In the genomic region with DNA sequence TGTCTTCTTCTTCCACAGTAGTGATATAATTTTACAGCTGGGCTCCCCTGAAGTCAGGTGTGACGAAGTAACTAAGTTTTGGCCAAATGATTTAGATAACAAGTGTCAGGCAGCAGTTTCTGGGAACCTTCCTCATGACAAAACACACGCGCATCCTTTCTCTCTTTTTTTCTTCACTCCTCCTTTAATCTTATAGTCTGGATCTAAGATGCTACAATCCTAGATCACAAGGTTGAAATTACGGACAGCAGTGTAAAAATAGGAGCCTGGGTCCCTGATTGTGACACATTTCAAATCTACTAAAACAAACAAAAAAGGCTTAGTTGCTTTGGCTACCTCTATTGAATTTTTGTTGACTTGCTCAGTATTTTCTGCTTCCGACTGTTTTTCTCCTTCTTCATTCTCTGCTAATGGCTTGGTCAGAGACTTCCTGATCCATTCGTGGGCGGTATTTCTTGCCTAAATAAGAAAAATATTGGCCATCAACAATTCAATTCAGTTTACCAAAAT, we compare ENCODE assay signal across 27 cellular contexts. TPM values are rescaled to one million over a fixed set of nuclear protein-coding genes. Genes with fewer than 3 reads are reported as not detected.
DNase-seq lines count a peak whose midpoint lies in the region; ATAC-seq and TF ChIP-seq lines count a peak whose summit lies in the region.
"Had no signal": no experiment of that assay in that cellular context is flagged by ENCODE, and none has a peak within 500 bp of the region (broad histone marks: within the 10 kb centered on the region; RNA-seq: fewer than 3 reads in every experiment).

No MANE protein-coding gene starts in this region.

- BruUV-seq in Caco-2 (replicated peaks; lab: Mats Ljungman, UMichigan), result no TSS peak

- ATAC-seq in gastroesophageal sphincter (peak; percentile 37), GM19324 (IDR thresholded peaks at IDR 0.05; ENCODE audit: low FRiP score, unreplicated experiment) (no peak)
- ATAC-seq: activated CD4-positive, alpha-beta T cell treated with anti-CD3 and anti-CD28 coated beads for 36 hours; activated T-cell treated with anti-CD3 and anti-CD28 coated beads, Interleukin-2, amount 50 U/mL, for 4 hours; K562 had no signal

- intact Hi-C loops in stomach (cut with DNase I; ENCODE audit: low total_unique reads) (no loop called here), prostate gland (cut with DNase I) (no loop called here), Caco-2 (cut with micrococcal nuclease; ENCODE audit: unreplicated experiment) (no loop called here)

- TF ChIP-seq CTCF in cardiac fibroblast (IDR thresholded peaks at IDR 0.05; ENCODE audit: low read depth, low read length) (no peak), gastroesophageal sphincter (IDR thresholded peaks at IDR 0.05) (no peak), mesothelial cell of epicardium (IDR thresholded peaks at IDR 0.05; ENCODE audit: unreplicated experiment) (no peak), stomach (IDR thresholded peaks at IDR 0.05) (no peak), prostate gland (IDR thresholded peaks at IDR 0.05) (no peak), Caco-2 (IDR thresholded peaks at IDR 0.05; ENCODE audit: insufficient read depth in 1 of 2, low read depth in 1 of 2, low read length in 1 of 2, severe bottlenecking in 1 of 2, unreplicated experiment in 1 of 2) (no peak)

- no peaks in the 10 kb centered on the region for H3K4me1 Mint-ChIP-seq in mesothelial cell of epicardium
- H3K4me1 Mint-ChIP-seq in Caco-2 (ENCODE audit: low read depth, unreplicated experiment), result peaks cover under 1% of the 10 kb centered on the region
- H3K4me1 Mint-ChIP-seq: activated CD4-positive, alpha-beta T cell treated with anti-CD3 and anti-CD28 coated beads for 36 hours; H9; neural crest cell had no signal

- 51 to 52% methylated on average over 4 to 7 of the region's 7 CpGs for WGBS in gastroesophageal sphincter (ENCODE audit: low coverage in 1 of 2), 2 donors
- WGBS in stomach, 5 donors, result 71 to 78% (median 77%) methylated on average over 7 of the region's 7 CpGs
- 79% methylated on average over 7 of the region's 7 CpGs for WGBS in prostate gland

- H3K36me3 ChIP-seq in gastroesophageal sphincter (peaks cover 0 to 48% of the 10 kb centered on the region in 2 donors), stomach (peaks cover 5 to 53% (median 45%) of the 10 kb centered on the region in 4 donors), prostate gland (no peaks in the 10 kb centered on the region), Caco-2 (ENCODE audit: control insufficient read depth, insufficient read depth, low read length) (no peaks in the 10 kb centered on the region)

- H3K9me3 Mint-ChIP-seq in mesothelial cell of epicardium, result peaks cover 9% of the 10 kb centered on the region
- no peaks in the 10 kb centered on the region for H3K9me3 Mint-ChIP-seq in Caco-2 (ENCODE audit: unreplicated experiment)
- H3K9me3 Mint-ChIP-seq: H9; stimulated activated naive CD8-positive, alpha-beta T cell treated with anti-CD3 and anti-CD28 coated beads, Interleukin-15, Interleukin-2, amounts not matched to agents 100 ng/mL and 50 ng/mL, for 24 hours; T-helper 1 cell treated with Interleukin-12 subunit alpha and Interleukin-12 subunit beta and Interleukin-4 antibody, amounts not matched to agents 30 μg/mL and 1 μg/mL, for 36 hours had no signal

- no peak for TF ChIP-seq POLR2A in gastroesophageal sphincter (IDR thresholded peaks at IDR 0.05)
- TF ChIP-seq POLR2A in stomach (IDR thresholded peaks at IDR 0.05), result no peak
- TF ChIP-seq POLR2A in prostate gland (IDR thresholded peaks at IDR 0.05), result no peak

- DNase-seq in cardiac fibroblast (ENCODE audit: low read depth in 2 of 2), result peak; percentile 55 to 76
- no peak for DNase-seq in mesothelial cell of epicardium (ENCODE audit: low spot score in 2 of 2, unreplicated experiment in 2 of 2)
- DNase-seq in stomach, result no peak
- no peak for DNase-seq in prostate gland (ENCODE audit: low spot score)
- DNase-seq in NOMO-1 treated with DMSO at 0.1 percent for 48 hours (lab: John Stamatoyannopoulos, UW; ENCODE audit: unreplicated experiment), result no peak
- no peak for DNase-seq in Caco-2
- DNase-seq: activated CD4-positive, alpha-beta T cell treated with anti-CD3 and anti-CD28 coated beads for 36 hours; activated CD8-positive, alpha-beta memory T cell treated with anti-CD3 and anti-CD28 coated beads for 24 hours; activated naive CD4-positive, alpha-beta T cell treated with Interleukin-2 at 50 U/mL for 16 hours; activated T-cell treated with anti-CD3 and anti-CD28 coated beads, Interleukin-2, amount 50 U/mL, for 4 hours; Calu3; cerebellar nuclear complex; effector CD4-positive, alpha-beta T cell; H9; left colon; MG63; NCI-H1417 treated with DMSO at 0.1 percent for 48 hours; NCI-H510A treated with DMSO at 0.1 percent for 48 hours; stimulated activated CD4-positive, alpha-beta T cell treated with anti-CD3 and anti-CD28 coated beads, Interleukin-12 subunit alpha, Interleukin-12 subunit beta, amount 100 ng/mL, for 4 hours had no signal

- POLR2A ChIA-PET in Caco-2 (lab: Charles Lee), result no interaction called here

- H3K4me1 ChIP-seq in gastroesophageal sphincter (no peaks in the 10 kb centered on the region), stomach (no peaks in the 10 kb centered on the region), prostate gland (replicated peaks) (no peaks in the 10 kb centered on the region), Caco-2 (peaks cover 2% of the 10 kb centered on the region)
- H3K4me1 ChIP-seq: BLaER1 treated with 17β-estradiol and CSF1 and Interleukin-3, amounts not matched to agents 10 nM and 100 nM had no signal

- no peak overlapping the region for H3K4me3 Mint-ChIP-seq in mesothelial cell of epicardium
- no peak overlapping the region for H3K4me3 Mint-ChIP-seq in Caco-2 (ENCODE audit: unreplicated experiment)
- H3K4me3 Mint-ChIP-seq: activated CD4-positive, alpha-beta T cell treated with anti-CD3 and anti-CD28 coated beads for 36 hours; activated T-cell treated with anti-CD3 and anti-CD28 coated beads, Interleukin-2, amount 50 U/mL, for 4 hours; H9; neural crest cell; stimulated activated naive CD8-positive, alpha-beta T cell treated with anti-CD3 and anti-CD28 coated beads, Interleukin-15, Interleukin-2, amounts not matched to agents 100 ng/mL and 50 ng/mL, for 24 hours; T-helper 1 cell treated with Interleukin-12 subunit alpha and Interleukin-12 subunit beta and Interleukin-4 antibody, amounts not matched to agents 30 μg/mL and 1 μg/mL, for 36 hours had no signal

- H3K27ac ChIP-seq in gastroesophageal sphincter, result peak overlapping the region in 3 of 4 donors; percentile 64 to 73 (median 64)
- H3K27ac ChIP-seq in stomach, result peak overlapping the region in 4 of 5 donors; percentile 35 to 71 (median 60)
- H3K27ac ChIP-seq in prostate gland, result peak overlapping the region in 1 of 2 donors; percentile 5
- H3K27ac ChIP-seq: BLaER1 treated with 17β-estradiol and CSF1 and Interleukin-3, amounts not matched to agents 10 nM and 100 nM; SJCRH30 had no signal

- H3K4me3 ChIP-seq in cardiac fibroblast (replicated peaks in 1 of 2; ENCODE audit: low read depth in 2 of 2, low read length in 2 of 2) (no peak overlapping the region), gastroesophageal sphincter (no peak overlapping the region), stomach (no peak overlapping the region), prostate gland (no peak overlapping the region), Caco-2 (ENCODE audit: low read depth, low read length) (no peak overlapping the region)
- H3K4me3 ChIP-seq: BLaER1 treated with 17β-estradiol and CSF1 and Interleukin-3, amounts not matched to agents 10 nM and 100 nM; K562; MG63; SJCRH30 had no signal

- H3K9me3 ChIP-seq in gastroesophageal sphincter (no peaks in the 10 kb centered on the region), stomach (no peaks in the 10 kb centered on the region), prostate gland (no peaks in the 10 kb centered on the region), Caco-2 (no peaks in the 10 kb centered on the region)
- H3K9me3 ChIP-seq: MG63, SJCRH30 had no signal

- H3K27me3 ChIP-seq in gastroesophageal sphincter (no peaks in the 10 kb centered on the region), stomach (no peaks in the 10 kb centered on the region), prostate gland (replicated peaks; ENCODE audit: insufficient read depth) (no peaks in the 10 kb centered on the region), Caco-2 (replicated peaks; ENCODE audit: control insufficient read depth, insufficient read depth, low read length) (no peaks in the 10 kb centered on the region)
- H3K27me3 ChIP-seq: BLaER1 treated with 17β-estradiol and CSF1 and Interleukin-3, amounts not matched to agents 10 nM and 100 nM; MG63; SJCRH30 had no signal

- CTCF ChIA-PET in Caco-2 (lab: Charles Lee), result no interaction called here

- H3K27ac Mint-ChIP-seq in mesothelial cell of epicardium, result peak overlapping the region; percentile 18
- no peak overlapping the region for H3K27ac Mint-ChIP-seq in Caco-2 (ENCODE audit: unreplicated experiment)
- H3K27ac Mint-ChIP-seq: activated CD4-positive, alpha-beta T cell treated with anti-CD3 and anti-CD28 coated beads for 36 hours; H9; stimulated activated naive CD8-positive, alpha-beta T cell treated with anti-CD3 and anti-CD28 coated beads, Interleukin-15, Interleukin-2, amounts not matched to agents 100 ng/mL and 50 ng/mL, for 24 hours; T-helper 1 cell treated with Interleukin-12 subunit alpha and Interleukin-12 subunit beta and Interleukin-4 antibody, amounts not matched to agents 30 μg/mL and 1 μg/mL, for 36 hours had no signal

- H3K27me3 Mint-ChIP-seq in mesothelial cell of epicardium (ENCODE audit: low read depth) (no peaks in the 10 kb centered on the region), Caco-2 (ENCODE audit: insufficient read depth, unreplicated experiment) (no peaks in the 10 kb centered on the region)
- H3K27me3 Mint-ChIP-seq: activated CD4-positive, alpha-beta T cell treated with anti-CD3 and anti-CD28 coated beads for 36 hours; stimulated activated naive CD8-positive, alpha-beta T cell treated with anti-CD3 and anti-CD28 coated beads, Interleukin-15, Interleukin-2, amounts not matched to agents 100 ng/mL and 50 ng/mL, for 24 hours had no signal

- TF ChIP-seq EP300 in gastroesophageal sphincter (IDR thresholded peaks at IDR 0.05), result no peak
- TF ChIP-seq EP300 in stomach (IDR thresholded peaks at IDR 0.05), result no peak

- peaks cover 22% of the 10 kb centered on the region for H3K36me3 Mint-ChIP-seq in mesothelial cell of epicardium
- no peaks in the 10 kb centered on the region for H3K36me3 Mint-ChIP-seq in Caco-2 (ENCODE audit: insufficient read depth, unreplicated experiment)

RNA-seq across cellular contexts. Expression of a gene that starts 36.1 kb away (rescaled TPM):
- total RNA-seq in gastroesophageal sphincter (10 to 100 TPM; 16.2 to 17.9 (median 17.6) TPM), mesothelial cell of epicardium (27.6 to 29.2 TPM (median 28.3 TPM) in 3 replicates), stomach (10 to 100 TPM in 3 of 5 donors, 1 to 10 TPM in 2; 4.9 to 25.9 (median 21.7) TPM), prostate gland (10 to 100 TPM; 13.8 to 24.2 TPM), Caco-2 (2022) (15.6 and 16.0 TPM in 2 replicates)
- polyA plus RNA-seq in stomach, result 10 to 100 TPM in 2 of 3 donors, 1 to 10 TPM in 1; 5.4 to 12.4 (median 10.1) TPM

RNA-seq across cellular contexts. Expression of a gene that starts 36.2 kb away (rescaled TPM):
- total RNA-seq in gastroesophageal sphincter (10 to 100 TPM; 25.7 to 36.9 (median 27.0) TPM), mesothelial cell of epicardium (41.5 to 42.2 TPM (median 41.5 TPM) in 3 replicates), stomach (10 to 100 TPM in 3 of 5 donors, under 1 TPM in 2; 0.29 to 70.7 (median 22.7) TPM), prostate gland (10 to 100 TPM; 30.6 to 35.8 TPM), Caco-2 (2022) (21.9 and 24.1 TPM in 2 replicates)
- 1 to 10 TPM; 1.4 to 6.9 (median 4.2) TPM for polyA plus RNA-seq in stomach

Comparison
In these comparisons a context has a peak if more than half of its experiments do, and no peak if none do; other contexts are left out.
1. DNase-seq: peak in cardiac fibroblast (2 of 2); none in mesothelial cell of epicardium (0 of 2), stomach (single experiment), prostate gland (single experiment), NOMO-1 treated with DMSO at 0.1 percent for 48 hours (single experiment) and Caco-2 (0 of 2).